8 cellular contexts compared by ENCODE assay signal in genomic region chr7:32942783-32943653, GRCh38. TPM values are rescaled to one million over a fixed set of nuclear protein-coding genes. Genes with fewer than 3 reads are reported as not detected.
DNase-seq lines count a peak whose midpoint lies in the region; ATAC-seq, FAIRE-seq and TF ChIP-seq lines count a peak whose summit lies in the region.

No MANE protein-coding gene starts in this region.

- H3K27ac ChIP-seq in fibroblast of lung (ENCODE audit: insufficient read depth, low read length), result peak overlapping the region; percentile 76
- H3K27ac ChIP-seq in naive thymus-derived CD4-positive, alpha-beta T cell (ENCODE audit: low read depth, low read length), result peak overlapping the region; percentile 47

- H3K27me3 ChIP-seq in fibroblast of lung (ENCODE audit: control insufficient read depth, insufficient read depth, low read length), result no peaks in the 10 kb centered on the region
- H3K27me3 ChIP-seq in naive thymus-derived CD4-positive, alpha-beta T cell (ENCODE audit: control insufficient read depth in 2 of 2, insufficient read depth in 2 of 2, low read length in 2 of 2), result no peaks in the 10 kb centered on the region

- peak; percentile 89 for ATAC-seq in GM21423 (IDR thresholded peaks at IDR 0.05; ENCODE audit: unreplicated experiment)
- peak; percentile 94 for ATAC-seq in naive thymus-derived CD4-positive, alpha-beta T cell

- POLR2A ChIA-PET in naive thymus-derived CD4-positive, alpha-beta T cell (lab: Charles Lee), result interaction anchor here (0.7 to 3.7 kb wide), 4 partner anchors 51 to 136 kb away, joined by 3 to 44 read pairs (median 10); partner anchors contain the start of gene KBTBD2

- peak overlapping the region; percentile 80 for H3K9ac ChIP-seq in fibroblast of lung (ENCODE audit: insufficient read depth, low read length)

- CTCF ChIA-PET in naive thymus-derived CD4-positive, alpha-beta T cell (lab: Charles Lee), result interaction anchor here (0.6 to 8.7 kb wide), 17 partner anchors 10 to 176 kb away, joined by 3 to 134 read pairs (median 4); partner anchors contain the start of gene KBTBD2

- no peaks in the 10 kb centered on the region for H4K20me1 ChIP-seq in fibroblast of lung (ENCODE audit: control insufficient read depth, extremely low read depth, insufficient read depth, low read length)

- intact Hi-C loops in activated T-helper 1 cell treated with anti-CD3 and anti-CD28 coated beads, Interleukin-12 subunit alpha, Interleukin-12 subunit beta, Interleukin-2, Interleukin-4 antibody, amounts not matched to agents 30 ng/mL and 10 ng/mL and 1 ng/mL, durations not matched to agents 14 hours and 24 hours and 36 hours (cut with micrococcal nuclease), result loop anchor here (1.0 to 5.0 kb wide), 7 partner anchors 38 to 216 kb away; partner anchors contain the start of gene BBS9
- intact Hi-C loops in naive thymus-derived CD4-positive, alpha-beta T cell (cut with micrococcal nuclease), result loop anchor here (1.0 to 2.0 kb wide), 16 partner anchors 38 to 453 kb away; partner anchors contain the start of genes LSM5 (in 2 of the 2), AVL9 (in 1 of the 2), BBS9 (in 1 of the 2) and RP9 (in 1 of the 2)

- H3K4me1 Mint-ChIP-seq in activated T-helper 1 cell treated with anti-CD3 and anti-CD28 coated beads, Interleukin-12 subunit alpha, Interleukin-12 subunit beta, Interleukin-2, Interleukin-4 antibody, amounts not matched to agents 30 ng/mL and 10 ng/mL and 1 ng/mL, durations not matched to agents 14 hours and 24 hours and 36 hours (ENCODE audit: low read depth), result peaks cover 29% of the 10 kb centered on the region
- H3K4me1 Mint-ChIP-seq in naive thymus-derived CD4-positive, alpha-beta T cell, result peaks cover 7 to 27% (median 11%) of the 10 kb centered on the region in 7 donors

- H3K27ac Mint-ChIP-seq in activated T-helper 1 cell treated with anti-CD3 and anti-CD28 coated beads, Interleukin-12 subunit alpha, Interleukin-12 subunit beta, Interleukin-2, Interleukin-4 antibody, amounts not matched to agents 30 ng/mL and 10 ng/mL and 1 ng/mL, durations not matched to agents 14 hours and 24 hours and 36 hours, result peak overlapping the region; percentile 76
- peak overlapping the region in 1 of 9 donors; percentile 58 for H3K27ac Mint-ChIP-seq in naive thymus-derived CD4-positive, alpha-beta T cell

- H3K9me3 Mint-ChIP-seq in activated T-helper 1 cell treated with anti-CD3 and anti-CD28 coated beads, Interleukin-12 subunit alpha, Interleukin-12 subunit beta, Interleukin-2, Interleukin-4 antibody, amounts not matched to agents 30 ng/mL and 10 ng/mL and 1 ng/mL, durations not matched to agents 14 hours and 24 hours and 36 hours, result peaks cover 9% of the 10 kb centered on the region
- peaks cover 0 to 11% (median 3%) of the 10 kb centered on the region in 11 donors for H3K9me3 Mint-ChIP-seq in naive thymus-derived CD4-positive, alpha-beta T cell

- peak overlapping the region; percentile 68 for H3K4me2 ChIP-seq in fibroblast of lung (ENCODE audit: extremely low read depth, insufficient read depth, low read length)

- peak; percentile 29 to 44 for TF ChIP-seq CTCF in fibroblast of lung (conservative IDR thresholded peaks at IDR 0.05 in 1 of 2, IDR thresholded peaks at IDR 0.05 in 1 of 2; ENCODE audit: low read depth in 1 of 2, low read length in 2 of 2)

- DNase-seq in DMS114 treated with DMSO at 0.1 percent for 48 hours (lab: John Stamatoyannopoulos, UW; ENCODE audit: unreplicated experiment) (peak; percentile 53), HTR-8/SVneo (ENCODE audit: insufficient read length, low spot score) (peak; percentile 74), fibroblast of lung (ENCODE audit: low read depth in 2 of 2) (peak; percentile 69 to 81)
- peak; percentile 65 for DNase-seq in activated T-helper 1 cell treated with anti-CD3 and anti-CD28 coated beads, Interleukin-12 subunit alpha, Interleukin-12 subunit beta, Interleukin-2, Interleukin-4 antibody, amounts not matched to agents 30 ng/mL and 10 ng/mL and 1 ng/mL, durations not matched to agents 14 hours and 24 hours and 36 hours (ENCODE audit: low spot score)
- peak; percentile 41 to 80 (median 60) for DNase-seq in naive thymus-derived CD4-positive, alpha-beta T cell
- peak; percentile 25 to 60 (median 56) for DNase-seq in stimulated activated naive CD4-positive, alpha-beta T cell (lab: John Stamatoyannopoulos, UW)

- peaks cover 10% of the 10 kb centered on the region for H3K27me3 Mint-ChIP-seq in activated T-helper 1 cell treated with anti-CD3 and anti-CD28 coated beads, Interleukin-12 subunit alpha, Interleukin-12 subunit beta, Interleukin-2, Interleukin-4 antibody, amounts not matched to agents 30 ng/mL and 10 ng/mL and 1 ng/mL, durations not matched to agents 14 hours and 24 hours and 36 hours (ENCODE audit: insufficient read depth)
- H3K27me3 Mint-ChIP-seq in naive thymus-derived CD4-positive, alpha-beta T cell, result peaks cover 0 to 10% (median 0%) of the 10 kb centered on the region in 5 donors

- no peaks in the 10 kb centered on the region for H3K4me1 ChIP-seq in fibroblast of lung (ENCODE audit: control insufficient read depth, extremely low read depth, insufficient read depth, low read length)
- peaks cover 0 to 13% of the 10 kb centered on the region in 2 donors for H3K4me1 ChIP-seq in naive thymus-derived CD4-positive, alpha-beta T cell (ENCODE audit: control insufficient read depth in 2 of 2, insufficient read depth in 2 of 2, low read length in 2 of 2)

- H3K4me3 Mint-ChIP-seq in activated T-helper 1 cell treated with anti-CD3 and anti-CD28 coated beads, Interleukin-12 subunit alpha, Interleukin-12 subunit beta, Interleukin-2, Interleukin-4 antibody, amounts not matched to agents 30 ng/mL and 10 ng/mL and 1 ng/mL, durations not matched to agents 14 hours and 24 hours and 36 hours, result peak overlapping the region; percentile 91
- peak overlapping the region; percentile 61 to 97 (median 87) for H3K4me3 Mint-ChIP-seq in naive thymus-derived CD4-positive, alpha-beta T cell

- H3K36me3 Mint-ChIP-seq in activated T-helper 1 cell treated with anti-CD3 and anti-CD28 coated beads, Interleukin-12 subunit alpha, Interleukin-12 subunit beta, Interleukin-2, Interleukin-4 antibody, amounts not matched to agents 30 ng/mL and 10 ng/mL and 1 ng/mL, durations not matched to agents 14 hours and 24 hours and 36 hours (ENCODE audit: low read depth), result peaks cover 17% of the 10 kb centered on the region
- peaks cover 5 to 11% (median 6%) of the 10 kb centered on the region in 5 donors for H3K36me3 Mint-ChIP-seq in naive thymus-derived CD4-positive, alpha-beta T cell

- no peaks in the 10 kb centered on the region for H3K36me3 ChIP-seq in fibroblast of lung (ENCODE audit: control insufficient read depth, insufficient read depth, low read length)
- no peaks in the 10 kb centered on the region for H3K36me3 ChIP-seq in naive thymus-derived CD4-positive, alpha-beta T cell (ENCODE audit: control insufficient read depth in 2 of 3, insufficient read depth in 3 of 3, low read length in 3 of 3)

- peak overlapping the region; percentile 90 for H2AFZ ChIP-seq in fibroblast of lung (ENCODE audit: low read length)

- FAIRE-seq in HTR-8/SVneo (lab: Jason Lieb, UNC), result no peak

- H3K9me3 ChIP-seq in fibroblast of lung (ENCODE audit: control insufficient read depth, insufficient read depth, low read depth, low read length), result no peaks in the 10 kb centered on the region
- peaks cover 0 to under 1% (median 0%) of the 10 kb centered on the region in 3 experiments for H3K9me3 ChIP-seq in naive thymus-derived CD4-positive, alpha-beta T cell (ENCODE audit: control insufficient read depth in 2 of 3, low read length in 3 of 3)

- H3K4me3 ChIP-seq in fibroblast of lung (replicated peaks in 1 of 4; ENCODE audit: control extremely low read depth in 1 of 4, insufficient read depth in 1 of 4, low read depth in 3 of 4, low read length in 4 of 4), result peak overlapping the region; percentile 54 to 93 (median 85)
- peak overlapping the region; percentile 66 for H3K4me3 ChIP-seq in naive thymus-derived CD4-positive, alpha-beta T cell (ENCODE audit: low read length)

- H3K79me2 ChIP-seq in fibroblast of lung (ENCODE audit: control insufficient read depth, insufficient read depth, low read length), result peaks cover 28% of the 10 kb centered on the region

RNA-seq across cellular contexts. Expression of gene FKBP9, which starts 14.2 kb away (rescaled TPM):
- 37.8 TPM for polyA plus RNA-seq in PFSK-1 (2012; ENCODE audit: insufficient read length, low read depth)
- total RNA-seq in activated T-helper 1 cell treated with anti-CD3 and anti-CD28 coated beads, Interleukin-12 subunit alpha, Interleukin-12 subunit beta, Interleukin-2, Interleukin-4 antibody, amounts not matched to agents 30 ng/mL and 10 ng/mL and 1 ng/mL, durations not matched to agents 14 hours and 24 hours and 36 hours, result 0.52 and 2.4 TPM in 2 replicates
- 242 and 274 TPM in 2 replicates for total RNA-seq in fibroblast of lung
- polyA plus RNA-seq in fibroblast of lung, result 207 and 230 TPM in 2 replicates
- polyA plus RNA-seq in fibroblast of lung (2012), result 154 and 183 TPM in 2 replicates
- polyA minus RNA-seq in fibroblast of lung (ENCODE audit: low replicate concordance), result 57.3 and 81.3 TPM in 2 replicates
- 1 to 10 TPM in 1 of 5 experiments, under 1 TPM in 4; 0.32 to 3.4 (median 0.77) TPM for total RNA-seq in naive thymus-derived CD4-positive, alpha-beta T cell
- under 1 TPM in 1 of 2 donors, not detected in 1; 0.22 TPM for polyA plus RNA-seq in naive thymus-derived CD4-positive, alpha-beta T cell

RNA-seq across cellular contexts. Expression of gene KBTBD2, which starts 51.5 kb away (rescaled TPM):
- 7.9 TPM for polyA plus RNA-seq in PFSK-1 (2012; ENCODE audit: insufficient read length, low read depth)
- 29.0 and 34.0 TPM in 2 replicates for total RNA-seq in activated T-helper 1 cell treated with anti-CD3 and anti-CD28 coated beads, Interleukin-12 subunit alpha, Interleukin-12 subunit beta, Interleukin-2, Interleukin-4 antibody, amounts not matched to agents 30 ng/mL and 10 ng/mL and 1 ng/mL, durations not matched to agents 14 hours and 24 hours and 36 hours
- total RNA-seq in fibroblast of lung, result 29.2 and 35.7 TPM in 2 replicates
- 22.3 and 26.7 TPM in 2 replicates for polyA plus RNA-seq in fibroblast of lung
- polyA plus RNA-seq in fibroblast of lung (2012), result 15.4 and 16.0 TPM in 2 replicates
- 3.7 and 7.6 TPM in 2 replicates for polyA minus RNA-seq in fibroblast of lung (ENCODE audit: low replicate concordance)
- total RNA-seq in naive thymus-derived CD4-positive, alpha-beta T cell, result 100 to 1,000 TPM in 2 of 5 experiments, 10 to 100 TPM in 3; 46.8 to 116 (median 66.3) TPM
- 10 to 100 TPM; 18.4 to 22.5 TPM for polyA plus RNA-seq in naive thymus-derived CD4-positive, alpha-beta T cell

Comparison
In these comparisons a context has a peak if more than half of its experiments do, and no peak if none do; other contexts are left out.
1. Peak in every context shown above with its lines: DNase-seq, ATAC-seq, H3K4me3 ChIP-seq and H3K27ac ChIP-seq.
2. RNA of gene FKBP9, which starts 14.2 kb away (total RNA-seq): 242 to 274 TPM in fibroblast of lung; 0.32 to 3.4 TPM in naive thymus-derived CD4-positive, alpha-beta T cell and 0.52 to 2.4 TPM in activated T-helper 1 cell treated with anti-CD3 and anti-CD28 coated beads, Interleukin-12 subunit alpha, Interleukin-12 subunit beta, Interleukin-2, Interleukin-4 antibody, amounts not matched to agents 30 ng/mL and 10 ng/mL and 1 ng/mL, durations not matched to agents 14 hours and 24 hours and 36 hours; every median in the first group is over 10 times any median in the second.